17 cellular contexts compared by ENCODE assay signal in genomic region chr16:17439580-17439979, GRCh38. TPM values are rescaled to one million over a fixed set of nuclear protein-coding genes. Genes with fewer than 3 reads are reported as not detected.
DNase-seq lines count a peak whose midpoint lies in the region; ATAC-seq, FAIRE-seq and TF ChIP-seq lines count a peak whose summit lies in the region.
"Had no signal": no experiment of that assay in that cellular context is flagged by ENCODE, and none has a peak within 500 bp of the region (broad histone marks: within the 10 kb centered on the region; RNA-seq: fewer than 3 reads in every experiment).

No MANE protein-coding gene starts in this region.

- no peaks in the 10 kb centered on the region for H3K27me3 ChIP-seq in small intestine (ENCODE audit: control insufficient read depth in 2 of 2, insufficient read depth in 2 of 2, low read length in 2 of 2)
- H3K27me3 ChIP-seq in gastrocnemius medialis = no peaks in the 10 kb centered on the region
- H3K27me3 ChIP-seq: uterus had no signal

- no peak for DNase-seq in activated T-cell treated with anti-CD3 and anti-CD28 coated beads, Interleukin-2, amount 50 U/mL, for 4 hours
- no peak for DNase-seq in activated T-cell treated with anti-CD3 and anti-CD28 coated beads, Interleukin-2, amount 50 U/mL, for 48 hours
- DNase-seq in KBM-7 (peak; percentile 23), small intestine (peak; percentile 17), gastrocnemius medialis (no peak)
- no peak for DNase-seq in activated CD8-positive, alpha-beta T cell treated with anti-CD3 and anti-CD28 coated beads, Interleukin-2, amount 10 ng/mL, durations not matched to agents 7 days and 5 days
- DNase-seq: DMS 273 treated with DMSO at 0.1 percent for 48 hours; NCI-H1105 treated with DMSO at 0.1 percent for 48 hours; SHP77; stimulated activated naive CD4-positive, alpha-beta T cell treated with Interleukin-2 at 50 U/mL for 16 hours; T1000; uterus had no signal

- peaks cover 38% of the 10 kb centered on the region for H3K4me1 Mint-ChIP-seq in activated T-cell treated with anti-CD3 and anti-CD28 coated beads, Interleukin-2, amount 50 U/mL, for 4 hours (ENCODE audit: low read depth)
- H3K4me1 Mint-ChIP-seq in activated CD8-positive, alpha-beta T cell treated with anti-CD3 and anti-CD28 coated beads, Interleukin-2, amount 10 ng/mL, durations not matched to agents 7 days and 5 days (ENCODE audit: low read depth) = peaks cover 64% of the 10 kb centered on the region

- TF ChIP-seq POLR2A in gastrocnemius medialis (IDR thresholded peaks at IDR 0.05) = no peak

- H3K4me1 ChIP-seq in small intestine (ENCODE audit: control insufficient read depth in 2 of 2, insufficient read depth in 1 of 2, low read depth in 1 of 2, low read length in 1 of 2) (peaks cover 0 to 3% of the 10 kb centered on the region in 2 donors), gastrocnemius medialis (peaks cover 0 to 13% of the 10 kb centered on the region in 2 donors)
- H3K4me1 ChIP-seq: uterus had no signal

- no peaks in the 10 kb centered on the region for H3K27me3 Mint-ChIP-seq in activated T-cell treated with anti-CD3 and anti-CD28 coated beads, Interleukin-2, amount 50 U/mL, for 4 hours (ENCODE audit: low read depth)
- H3K27me3 Mint-ChIP-seq in activated CD8-positive, alpha-beta T cell treated with anti-CD3 and anti-CD28 coated beads, Interleukin-2, amount 10 ng/mL, durations not matched to agents 7 days and 5 days (ENCODE audit: low read depth) = no peaks in the 10 kb centered on the region
- H3K27me3 Mint-ChIP-seq: progenitor cell of endocrine pancreas had no signal

- H3K27ac Mint-ChIP-seq in activated CD8-positive, alpha-beta T cell treated with anti-CD3 and anti-CD28 coated beads, Interleukin-2, amount 10 ng/mL, durations not matched to agents 7 days and 5 days = peak overlapping the region; percentile 77
- H3K27ac Mint-ChIP-seq: progenitor cell of endocrine pancreas had no signal

- intact Hi-C loops in gastrocnemius medialis (cut with DNase I; ENCODE audit: low total_unique reads) = no loop called here

- no peak overlapping the region for H3K4me3 Mint-ChIP-seq in activated T-cell treated with anti-CD3 and anti-CD28 coated beads, Interleukin-2, amount 50 U/mL, for 4 hours
- H3K4me3 Mint-ChIP-seq in activated CD8-positive, alpha-beta T cell treated with anti-CD3 and anti-CD28 coated beads, Interleukin-2, amount 10 ng/mL, durations not matched to agents 7 days and 5 days = peak overlapping the region; percentile 60

- in situ Hi-C loops in KBM-7 (cut with MboI; ENCODE audit: low pct_unique_long_range_greater_than_20kb, low sequenced_read_pairs) (loop anchor here (25.0 kb wide), 1 partner anchor 98 kb away; no protein-coding TSS in a partner anchor), gastrocnemius medialis (cut with MboI; ENCODE audit: low sequenced_read_pairs in 4 of 4) (no loop called here)

- peak; percentile 51 to 70 for ATAC-seq in activated T-cell treated with anti-CD3 and anti-CD28 coated beads, Interleukin-2, amount 50 U/mL, for 4 hours
- ATAC-seq in activated CD8-positive, alpha-beta T cell treated with anti-CD3 and anti-CD28 coated beads, Interleukin-2, amount 10 ng/mL, durations not matched to agents 7 days and 5 days = peak; percentile 58
- no peak for ATAC-seq in HG03175 (IDR thresholded peaks at IDR 0.05; ENCODE audit: unreplicated experiment)
- no peak for ATAC-seq in HG02678 (IDR thresholded peaks at IDR 0.05; ENCODE audit: unreplicated experiment)
- ATAC-seq in gastrocnemius medialis = no peak
- ATAC-seq: K562, left lobe of liver had no signal

- FAIRE-seq in small intestine (lab: Jason Lieb, UNC) = no peak
- FAIRE-seq: K562 had no signal

- H3K27ac ChIP-seq in small intestine (ENCODE audit: low read depth in 1 of 2, low read length in 1 of 2) = no peak overlapping the region
- H3K27ac ChIP-seq in gastrocnemius medialis = no peak overlapping the region
- H3K27ac ChIP-seq: uterus had no signal

- H3K9me3 ChIP-seq in small intestine (ENCODE audit: control insufficient read depth, low read depth) = no peaks in the 10 kb centered on the region
- H3K9me3 ChIP-seq in gastrocnemius medialis = no peaks in the 10 kb centered on the region
- H3K9me3 ChIP-seq: uterus had no signal

- H3K4me3 ChIP-seq in small intestine (ENCODE audit: low read depth in 1 of 2, low read length in 2 of 2) (no peak overlapping the region), gastrocnemius medialis (no peak overlapping the region)
- H3K4me3 ChIP-seq: K562, uterus had no signal

- POLR2A ChIA-PET in activated CD8-positive, alpha-beta T cell treated with anti-CD3 and anti-CD28 coated beads, Interleukin-2, amount 10 ng/mL, durations not matched to agents 7 days and 5 days (lab: Charles Lee) = interaction anchor here (1.2 to 1.6 kb wide), 2 partner anchors 9 to 92 kb away, joined by 4 read pairs; no protein-coding TSS in a partner anchor

- CTCF ChIA-PET in activated CD8-positive, alpha-beta T cell treated with anti-CD3 and anti-CD28 coated beads, Interleukin-2, amount 10 ng/mL, durations not matched to agents 7 days and 5 days (lab: Charles Lee) = interaction anchor here (1.1 to 1.3 kb wide), 2 partner anchors 10 to 28 kb away, joined by 3 to 5 read pairs; no protein-coding TSS in a partner anchor

- H3K9me3 Mint-ChIP-seq in activated T-cell treated with anti-CD3 and anti-CD28 coated beads, Interleukin-2, amount 50 U/mL, for 4 hours = no peaks in the 10 kb centered on the region
- no peaks in the 10 kb centered on the region for H3K9me3 Mint-ChIP-seq in activated CD8-positive, alpha-beta T cell treated with anti-CD3 and anti-CD28 coated beads, Interleukin-2, amount 10 ng/mL, durations not matched to agents 7 days and 5 days (ENCODE audit: insufficient read depth)

- no peak for TF ChIP-seq CTCF in gastrocnemius medialis (IDR thresholded peaks at IDR 0.05 in 4 of 5, conservative IDR thresholded peaks at IDR 0.05 in 1 of 5)

- H3K36me3 ChIP-seq in small intestine (ENCODE audit: control insufficient read depth in 2 of 2, insufficient read depth in 2 of 2, low read length in 2 of 2) (no peaks in the 10 kb centered on the region), gastrocnemius medialis (no peaks in the 10 kb centered on the region)
- H3K36me3 ChIP-seq: uterus had no signal

- peaks cover 8% of the 10 kb centered on the region for H3K36me3 Mint-ChIP-seq in activated T-cell treated with anti-CD3 and anti-CD28 coated beads, Interleukin-2, amount 50 U/mL, for 4 hours (ENCODE audit: insufficient read depth)
- peaks cover 91% of the 10 kb centered on the region for H3K36me3 Mint-ChIP-seq in activated CD8-positive, alpha-beta T cell treated with anti-CD3 and anti-CD28 coated beads, Interleukin-2, amount 10 ng/mL, durations not matched to agents 7 days and 5 days (ENCODE audit: low read depth)

- 69 to 90% (median 87%) methylated on average over 3 of the region's 3 CpGs for WGBS in small intestine, 3 donors

RNA-seq across cellular contexts. Expression of gene XYLT1, which starts 31.2 kb away (rescaled TPM):
- 1 to 10 TPM; 1.9 to 3.1 (median 2.3) TPM for total RNA-seq in activated T-cell treated with anti-CD3 and anti-CD28 coated beads, Interleukin-2, amount 50 U/mL, for 4 hours
- 10 to 100 TPM; 59.4 to 60.4 TPM for total RNA-seq in activated CD8-positive, alpha-beta T cell treated with anti-CD3 and anti-CD28 coated beads, Interleukin-2, amount 10 ng/mL, durations not matched to agents 7 days and 5 days
- polyA plus RNA-seq in small intestine = 1 to 10 TPM; 1.9 to 5.8 (median 2.5) TPM
- total RNA-seq in gastrocnemius medialis = 1 to 10 TPM in 3 of 4 donors, under 1 TPM in 1; 0.87 to 7.9 (median 1.4) TPM

Comparison
In these comparisons a context has a peak if more than half of its experiments do, and no peak if none do; other contexts are left out.
1. ATAC-seq: peak in activated T-cell treated with anti-CD3 and anti-CD28 coated beads, Interleukin-2, amount 50 U/mL, for 4 hours (2 of 2) and activated CD8-positive, alpha-beta T cell treated with anti-CD3 and anti-CD28 coated beads, Interleukin-2, amount 10 ng/mL, durations not matched to agents 7 days and 5 days (single experiment); none in HG03175 (single experiment), HG02678 (single experiment) and gastrocnemius medialis (0 of 2).
2. DNase-seq: peak in KBM-7 (single experiment) and small intestine (single experiment); none in activated T-cell treated with anti-CD3 and anti-CD28 coated beads, Interleukin-2, amount 50 U/mL, for 4 hours (single experiment), activated T-cell treated with anti-CD3 and anti-CD28 coated beads, Interleukin-2, amount 50 U/mL, for 48 hours (0 of 2), activated CD8-positive, alpha-beta T cell treated with anti-CD3 and anti-CD28 coated beads, Interleukin-2, amount 10 ng/mL, durations not matched to agents 7 days and 5 days (single experiment) and gastrocnemius medialis (0 of 2).
3. RNA of gene XYLT1, which starts 31.2 kb away (total RNA-seq): 59.4 to 60.4 TPM in activated CD8-positive, alpha-beta T cell treated with anti-CD3 and anti-CD28 coated beads, Interleukin-2, amount 10 ng/mL, durations not matched to agents 7 days and 5 days; 1.9 to 3.1 TPM in activated T-cell treated with anti-CD3 and anti-CD28 coated beads, Interleukin-2, amount 50 U/mL, for 4 hours and 0.87 to 7.9 TPM in gastrocnemius medialis; every median in the first group is over 4 times any median in the second.